27 cellular contexts compared by ENCODE assay signal in the genomic region with DNA sequence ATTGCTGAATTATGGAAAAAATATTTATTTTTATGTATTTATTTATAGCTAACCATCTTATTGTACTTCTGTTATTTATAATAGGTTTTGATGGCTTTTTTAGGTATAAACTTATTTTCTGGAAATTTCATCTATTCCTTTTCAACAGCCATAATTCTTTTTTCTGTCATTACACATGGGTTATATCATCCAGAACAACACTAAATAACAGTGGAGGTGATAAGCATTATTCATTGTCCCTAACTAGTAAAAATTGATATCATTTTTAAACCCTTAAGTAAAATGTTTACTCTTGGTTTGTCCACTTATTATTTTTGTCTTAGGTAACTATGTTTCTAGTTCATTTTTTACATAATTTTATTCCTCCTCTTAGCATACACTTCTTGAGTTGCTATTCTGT.
"Had no signal": no experiment of that assay in that cellular context is flagged by ENCODE, and none has a peak within 500 bp of the region (broad histone marks: within the 10 kb centered on the region; RNA-seq: fewer than 3 reads in every experiment).

No MANE protein-coding gene starts in this region.

- H3K4me2 ChIP-seq: hepatocyte had no signal

- ATAC-seq: effector memory CD8-positive, alpha-beta T cell; esophagus mucosa; foreskin keratinocyte; gastrocnemius medialis; gastroesophageal sphincter; heart left ventricle; heart right ventricle had no signal

- FAIRE-seq: colon, endothelial cell of umbilical vein had no signal

- H3K79me2 ChIP-seq: hepatocyte had no signal

- DNase-seq: colonic mucosa; cortex of kidney; dermis blood vessel endothelial cell; dorsolateral prefrontal cortex; effector CD4-positive, alpha-beta T cell; effector CD8-positive, alpha-beta T cell; effector memory CD4-positive, alpha-beta T cell; effector memory CD8-positive, alpha-beta T cell; endodermal cell; erythroblast; esophagus squamous epithelium; foreskin fibroblast; foreskin keratinocyte; foreskin melanocyte; gastrocnemius medialis; glutamatergic neuron; head of caudate nucleus; heart left ventricle; heart right ventricle had no signal

- H3K36me3 ChIP-seq: colonic mucosa, esophagus muscularis mucosa, esophagus squamous epithelium, gastrocnemius medialis, gastroesophageal sphincter, heart left ventricle, heart right ventricle had no signal

- H3K4me3 ChIP-seq: colonic mucosa, coronary artery, dorsolateral prefrontal cortex, esophagus muscularis mucosa, esophagus squamous epithelium, gastrocnemius medialis, gastroesophageal sphincter, heart left ventricle, heart right ventricle, hepatocyte had no signal

- H2AFZ ChIP-seq: hepatocyte had no signal

- H3K27ac ChIP-seq: colonic mucosa, coronary artery, dorsolateral prefrontal cortex, epithelial cell of prostate, esophagus muscularis mucosa, esophagus squamous epithelium, foreskin keratinocyte, gastrocnemius medialis, gastroesophageal sphincter, heart left ventricle, heart right ventricle, hepatocyte had no signal

- H3K27me3 ChIP-seq: colonic mucosa, esophagus muscularis mucosa, esophagus squamous epithelium, foreskin keratinocyte, gastrocnemius medialis, gastroesophageal sphincter, heart left ventricle, heart right ventricle, hepatocyte had no signal

- H3K4me1 ChIP-seq: colonic mucosa, esophagus muscularis mucosa, esophagus squamous epithelium, foreskin keratinocyte, gastrocnemius medialis, gastroesophageal sphincter, heart left ventricle, heart right ventricle had no signal

- H3K9me3 ChIP-seq: colonic mucosa, esophagus muscularis mucosa, esophagus squamous epithelium, gastrocnemius medialis, gastroesophageal sphincter, heart left ventricle, heart right ventricle had no signal
